Comparison of ENCODE assay signal across 18 cellular contexts in the genomic region with DNA sequence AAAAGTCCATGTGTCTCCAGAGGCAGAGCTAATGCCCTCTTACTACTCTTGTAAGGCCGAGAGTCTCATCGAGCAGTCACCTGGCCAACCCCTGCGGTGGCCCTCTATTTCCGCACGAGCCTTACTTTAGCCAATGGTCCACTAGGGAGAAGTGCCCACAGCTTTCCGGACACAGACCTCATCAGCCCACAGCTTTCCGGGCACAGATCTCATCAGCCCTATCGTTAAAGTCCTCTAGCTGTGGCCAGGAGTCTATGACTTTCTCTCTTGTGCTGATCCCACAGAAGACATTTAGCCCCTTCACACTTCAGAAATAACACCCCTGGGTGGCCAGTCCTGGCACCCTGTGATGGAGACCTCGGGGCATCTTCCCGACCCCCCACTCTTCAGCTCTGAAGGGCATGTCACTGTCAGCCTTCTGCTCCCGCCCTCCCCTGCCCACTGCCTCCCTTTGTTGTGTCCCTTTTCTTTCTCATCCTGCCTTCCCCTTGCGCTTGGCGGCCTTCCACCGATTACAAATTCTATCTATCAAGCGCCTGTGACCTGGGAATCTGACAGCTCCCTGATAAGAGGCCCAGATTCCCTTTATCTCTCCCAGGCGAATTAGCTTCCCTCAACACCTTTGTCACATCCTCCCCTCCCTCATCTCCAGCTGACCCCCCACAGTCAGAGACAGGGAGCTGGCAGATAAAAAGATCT.
DNase-seq lines count a peak whose midpoint lies in the region; ATAC-seq, FAIRE-seq and TF ChIP-seq lines count a peak whose summit lies in the region.
"Had no signal": no experiment of that assay in that cellular context is flagged by ENCODE, and none has a peak within 500 bp of the region (broad histone marks: within the 10 kb centered on the region; RNA-seq: fewer than 3 reads in every experiment).

No MANE protein-coding gene starts in this region.

- H3K9me3 ChIP-seq in K562 (replicated peaks; ENCODE audit: control insufficient read depth, insufficient read depth, low read depth, low read length) = no peaks in the 10 kb centered on the region
- H3K9me3 ChIP-seq in neural cell (ENCODE audit: low read length) = no peaks in the 10 kb centered on the region

- no peak for TF ChIP-seq POLR2A in K562 (conservative IDR thresholded peaks at IDR 0.05)

- WGBS in K562 (ENCODE audit: insufficient coverage, low coverage, missing lambda C conversion rate) = 3% methylated on average over 16 of the region's 16 CpGs

- ATAC-seq in K562 = no peak
- ATAC-seq in HG02642 (IDR thresholded peaks at IDR 0.05; ENCODE audit: poor library complexity, unreplicated experiment) = no peak
- ATAC-seq: HCT116 had no signal

- H3F3A ChIP-seq in neural cell (ENCODE audit: insufficient read depth, low read length, poor library complexity, severe bottlenecking) = no peaks in the 10 kb centered on the region

- H2AFZ ChIP-seq in K562 (ENCODE audit: low read depth, low read length) = no peak overlapping the region
- no peak overlapping the region for H2AFZ ChIP-seq in neural cell (ENCODE audit: low read depth, low read length)

- H3K9me1 ChIP-seq in K562 (ENCODE audit: control insufficient read depth, insufficient read depth, low read length) = no peaks in the 10 kb centered on the region

- H3K27me3 ChIP-seq in K562 (ENCODE audit: control insufficient read depth in 2 of 2, insufficient read depth in 2 of 2, low read length in 2 of 2) = peaks cover 63 to 70% of the 10 kb centered on the region in 2 experiments
- no peaks in the 10 kb centered on the region for H3K27me3 ChIP-seq in neural cell (ENCODE audit: insufficient read depth, low read depth, low read length)

- no peak for FAIRE-seq in K562 (lab: Jason Lieb, UNC)
- FAIRE-seq in GM19239 (lab: Jason Lieb, UNC) = no peak

- H3K79me2 ChIP-seq in K562 (ENCODE audit: control insufficient read depth, insufficient read depth, low read length) (no peaks in the 10 kb centered on the region), neural cell (replicated peaks; ENCODE audit: insufficient read depth, low read length) (no peaks in the 10 kb centered on the region)

- H3K36me3 ChIP-seq in K562 (ENCODE audit: control insufficient read depth, insufficient read depth, low read length) (no peaks in the 10 kb centered on the region), neural cell (ENCODE audit: insufficient read depth, low read length) (peaks cover 9% of the 10 kb centered on the region)

- no peak for TF ChIP-seq RAD21 in K562 (CRISPR knock-in tag; conservative IDR thresholded peaks at IDR 0.05 in 1 of 2, IDR thresholded peaks at IDR 0.05 in 1 of 2)
- no peak for TF ChIP-seq RAD21 in neural cell (conservative IDR thresholded peaks at IDR 0.05)

- H3K4me1 ChIP-seq in K562 (replicated peaks in 1 of 2; ENCODE audit: control insufficient read depth in 2 of 2, insufficient read depth in 2 of 2, low read length in 2 of 2) = 0 out of 5 replicates have a peak, but pooled peaks cover 0 to 2% of the 10 kb centered on the region in 2 experiments

- no peak for TF ChIP-seq CTCF in K562 (IDR thresholded peaks at IDR 0.05 in 2 of 3, conservative IDR thresholded peaks at IDR 0.05 in 1 of 3; ENCODE audit: insufficient read depth in 2 of 3, low read depth in 1 of 3, low read length in 3 of 3)
- no peak for TF ChIP-seq CTCF in neural cell (IDR thresholded peaks at IDR 0.05; ENCODE audit: poor library complexity, severe bottlenecking)
- TF ChIP-seq CTCF in GM13977 (IDR thresholded peaks at IDR 0.05; ENCODE audit: extremely low read depth, insufficient read depth, missing control alignments) = no peak

- H3K27ac ChIP-seq in K562 (ENCODE audit: extremely low read depth, low read depth, low read length) = no peak overlapping the region
- peak overlapping the region; percentile 45 for H3K27ac ChIP-seq in neural cell (ENCODE audit: low read length)

- no TSS peak for BruUV-seq in K562 (replicated peaks; lab: Mats Ljungman, UMichigan)

- H3K4me3 ChIP-seq in K562 (no peak overlapping the region), neural cell (ENCODE audit: low read length) (no peak overlapping the region)

- H4K20me1 ChIP-seq in K562 (replicated peaks; ENCODE audit: control insufficient read depth, insufficient read depth, low read length) = peaks cover 4% of the 10 kb centered on the region; the same call in 1 of the 2 replicates
- no peaks in the 10 kb centered on the region for H4K20me1 ChIP-seq in neural cell (ENCODE audit: insufficient read depth)

- TF ChIP-seq EP300 in K562 (IDR thresholded peaks at IDR 0.05; ENCODE audit: low read length) (no peak), neural cell (conservative IDR thresholded peaks at IDR 0.05; ENCODE audit: poor library complexity, severe bottlenecking) (no peak)

- CTCF ChIA-PET in K562 (lab: Yijun Ruan, JAX; ENCODE audit: low intra/inter-chr PET ratio) = no interaction called here

- H3K9ac ChIP-seq in K562 (ENCODE audit: insufficient read depth in 1 of 2, low read depth in 2 of 2, low read length in 2 of 2) (no peak overlapping the region), neural cell (ENCODE audit: low read length) (peak overlapping the region; percentile 14)

- in situ Hi-C loops in K562 (cut with MboI) = no loop called here
- in situ Hi-C loops in GM13977 (cut with MboI; ENCODE audit: low pct_unique_long_range_greater_than_20kb, low sequenced_read_pairs, unreplicated experiment) = no loop called here

- no peaks in the 10 kb centered on the region for H3K9me2 ChIP-seq in neural cell (ENCODE audit: insufficient read depth, low read length)

- POLR2A ChIA-PET in K562 (lab: Yijun Ruan, JAX) = interaction anchor here (1.0 kb wide), 1 partner anchor 11 kb away, joined by 3 read pairs; no protein-coding TSS in a partner anchor

- no peak overlapping the region for H3K4me2 ChIP-seq in K562 (ENCODE audit: insufficient read depth, low read length)
- H3K4me2 ChIP-seq in neural cell (ENCODE audit: low read length) = no peak overlapping the region

- intact Hi-C loops in K562 (cut with micrococcal nuclease) = no loop called here

- DNase-seq in CMK (ENCODE audit: low read depth) (peak; percentile 65), NCI-H146 treated with DMSO at 0.1 percent for 48 hours (lab: John Stamatoyannopoulos, UW; ENCODE audit: unreplicated experiment) (peak; percentile 29), K562 (ENCODE audit: extremely low read depth in 1 of 4, low spot score in 3 of 4) (no peak), GM13977 (ENCODE audit: low spot score) (no peak), GM19239 (ENCODE audit: insufficient read length, low spot score) (no peak), SW480 (ENCODE audit: low spot score) (no peak)
- DNase-seq: GF-D8; Kasumi-1; NCI-H1417; NCI-H2029 treated with DMSO at 0.1 percent for 48 hours; NCI-H2227 treated with DMSO at 0.1 percent for 48 hours; NCI-H526; NK-92 treated with Interleukin-12 subunit alpha and Interleukin-12 subunit beta, amount 100 ng/mL, for 24 hours; OCI-M1; RPMI8226 had no signal

TF ChIP-seq in K562, 482 proteins besides CTCF, POLR2A, EP300 and RAD21:
- no peak for TF ChIP-seq SRF (CRISPR knock-in tag; IDR thresholded peaks at IDR 0.05)
- peak; percentile 48 for TF ChIP-seq CBFA2T3 (IDR thresholded peaks at IDR 0.05)

TF ChIP-seq in neural cell, 6 proteins besides CTCF, POLR2A, EP300 and RAD21:
- TF ChIP-seq, protein P1, sequence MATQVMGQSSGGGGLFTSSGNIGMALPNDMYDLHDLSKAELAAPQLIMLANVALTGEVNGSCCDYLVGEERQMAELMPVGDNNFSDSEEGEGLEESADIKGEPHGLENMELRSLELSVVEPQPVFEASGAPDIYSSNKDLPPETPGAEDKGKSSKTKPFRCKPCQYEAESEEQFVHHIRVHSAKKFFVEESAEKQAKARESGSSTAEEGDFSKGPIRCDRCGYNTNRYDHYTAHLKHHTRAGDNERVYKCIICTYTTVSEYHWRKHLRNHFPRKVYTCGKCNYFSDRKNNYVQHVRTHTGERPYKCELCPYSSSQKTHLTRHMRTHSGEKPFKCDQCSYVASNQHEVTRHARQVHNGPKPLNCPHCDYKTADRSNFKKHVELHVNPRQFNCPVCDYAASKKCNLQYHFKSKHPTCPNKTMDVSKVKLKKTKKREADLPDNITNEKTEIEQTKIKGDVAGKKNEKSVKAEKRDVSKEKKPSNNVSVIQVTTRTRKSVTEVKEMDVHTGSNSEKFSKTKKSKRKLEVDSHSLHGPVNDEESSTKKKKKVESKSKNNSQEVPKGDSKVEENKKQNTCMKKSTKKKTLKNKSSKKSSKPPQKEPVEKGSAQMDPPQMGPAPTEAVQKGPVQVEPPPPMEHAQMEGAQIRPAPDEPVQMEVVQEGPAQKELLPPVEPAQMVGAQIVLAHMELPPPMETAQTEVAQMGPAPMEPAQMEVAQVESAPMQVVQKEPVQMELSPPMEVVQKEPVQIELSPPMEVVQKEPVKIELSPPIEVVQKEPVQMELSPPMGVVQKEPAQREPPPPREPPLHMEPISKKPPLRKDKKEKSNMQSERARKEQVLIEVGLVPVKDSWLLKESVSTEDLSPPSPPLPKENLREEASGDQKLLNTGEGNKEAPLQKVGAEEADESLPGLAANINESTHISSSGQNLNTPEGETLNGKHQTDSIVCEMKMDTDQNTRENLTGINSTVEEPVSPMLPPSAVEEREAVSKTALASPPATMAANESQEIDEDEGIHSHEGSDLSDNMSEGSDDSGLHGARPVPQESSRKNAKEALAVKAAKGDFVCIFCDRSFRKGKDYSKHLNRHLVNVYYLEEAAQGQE (IDR thresholded peaks at IDR 0.05; ENCODE audit: borderline replicate concordance) = peak; percentile 79
- no peak for TF ChIP-seq POLR2AphosphoS5 (IDR thresholded peaks at IDR 0.05)

Comparison
In these comparisons a context has a peak if more than half of its experiments do, and no peak if none do; other contexts are left out.
1. DNase-seq: peak in CMK (single experiment) and NCI-H146 treated with DMSO at 0.1 percent for 48 hours (single experiment); none in K562 (0 of 4), GM13977 (single experiment), GM19239 (single experiment) and SW480 (single experiment).